Comparison of ENCODE assay signal across 16 cellular contexts in the genomic region with DNA sequence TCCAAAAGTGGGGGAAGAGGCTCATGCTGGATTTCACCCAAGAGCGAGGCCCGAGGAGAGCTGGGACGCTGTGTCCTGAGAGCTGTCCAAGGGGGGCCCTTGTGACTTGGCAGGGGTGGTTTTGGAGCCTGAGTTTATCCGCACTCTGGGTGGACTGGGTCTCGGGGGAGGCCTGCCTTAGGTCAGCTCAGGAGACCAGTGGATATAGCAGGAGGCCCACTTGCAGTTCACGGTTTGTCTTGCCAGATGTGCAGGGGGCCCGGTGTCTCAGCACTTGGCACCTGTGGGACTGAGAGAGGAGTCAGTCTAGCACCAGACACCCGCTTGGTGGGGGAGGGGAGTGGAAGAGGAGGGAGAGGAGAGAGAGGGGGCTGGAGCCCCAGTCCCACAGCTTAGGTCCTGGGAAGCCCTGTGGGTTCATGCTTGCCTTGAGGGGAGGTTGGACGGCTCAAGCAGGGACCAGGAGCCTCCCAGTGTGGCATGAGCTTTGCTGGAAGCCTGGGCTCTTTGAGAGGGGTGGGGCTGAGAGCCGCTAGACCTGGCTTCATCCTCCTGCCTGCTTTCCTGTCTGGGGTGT. TPM values are rescaled to one million over a fixed set of nuclear protein-coding genes. Genes with fewer than 3 reads are reported as not detected.
DNase-seq lines count a peak whose midpoint lies in the region; ATAC-seq and TF ChIP-seq lines count a peak whose summit lies in the region.
"Had no signal": no experiment of that assay in that cellular context is flagged by ENCODE, and none has a peak within 500 bp of the region (broad histone marks: within the 10 kb centered on the region; RNA-seq: fewer than 3 reads in every experiment).

No MANE protein-coding gene starts in this region.

- dilution Hi-C loops in IMR-90 (cut with HindIII; ENCODE audit: low sequenced_read_pairs, unreplicated experiment), result no loop called here

- peaks cover 16 to 24% of the 10 kb centered on the region in 2 experiments; a peak in 2 of 4 replicates for H3K79me1 ChIP-seq in IMR-90 (ENCODE audit: low read depth in 1 of 2, low read length in 2 of 2)

- H3K27me3 ChIP-seq in IMR-90 (ENCODE audit: control insufficient read depth, insufficient read depth, low read length), result no peaks in the 10 kb centered on the region
- no peaks in the 10 kb centered on the region for H3K27me3 ChIP-seq in thyroid gland

- H3K9me3 Mint-ChIP-seq in naive B cell, result peaks cover 3 to 8% (median 5%) of the 10 kb centered on the region in 7 donors
- peaks cover 9% of the 10 kb centered on the region for H3K9me3 Mint-ChIP-seq in activated CD4-positive, alpha-beta T cell treated with anti-CD3 and anti-CD28 coated beads, Interleukin-2, amount 10 ng/mL, durations not matched to agents 7 days and 5 days
- peaks cover 6% of the 10 kb centered on the region for H3K9me3 Mint-ChIP-seq in activated T-helper 1 cell treated with anti-CD3 and anti-CD28 coated beads, Interleukin-12 subunit alpha, Interleukin-12 subunit beta, Interleukin-2, Interleukin-4 antibody, amounts not matched to agents 30 ng/mL and 10 ng/mL and 1 ng/mL, durations not matched to agents 14 hours and 24 hours and 36 hours
- H3K9me3 Mint-ChIP-seq: activated CD4-positive, alpha-beta memory T cell treated with anti-CD3 and anti-CD28 coated beads, Interleukin-2, amount 10 ng/mL, durations not matched to agents 7 days and 5 days had no signal

- TF ChIP-seq CTCF in IMR-90 (conservative IDR thresholded peaks at IDR 0.05; ENCODE audit: low read depth, low read length), result no peak
- TF ChIP-seq CTCF in fibroblast of pulmonary artery (IDR thresholded peaks at IDR 0.05; ENCODE audit: low read length, missing control alignments), result no peak
- no peak for TF ChIP-seq CTCF in thyroid gland (IDR thresholded peaks at IDR 0.05)

- no peak overlapping the region for H4K8ac ChIP-seq in IMR-90 (ENCODE audit: low read depth in 2 of 2, low read length in 2 of 2)

- TF ChIP-seq RAD21 in IMR-90 (IDR thresholded peaks at IDR 0.05; ENCODE audit: low read length), result no peak

- H3K9me3 ChIP-seq in IMR-90 (ENCODE audit: control insufficient read depth, insufficient read depth, low read length) (peaks cover 2% of the 10 kb centered on the region; the same call in 1 of the 2 replicates), thyroid gland (no peaks in the 10 kb centered on the region)

- CTCF ChIA-PET in IMR-90 (lab: Yijun Ruan, JAX), result interaction anchor here (1.2 kb wide), 1 partner anchor 64 kb away, joined by 3 read pairs; no protein-coding TSS in a partner anchor
- CTCF ChIA-PET in activated CD4-positive, alpha-beta T cell treated with anti-CD3 and anti-CD28 coated beads, Interleukin-2, amount 10 ng/mL, durations not matched to agents 7 days and 5 days (lab: Charles Lee), result interaction anchor here (1.0 to 1.2 kb wide), 3 partner anchors 21 to 64 kb away, joined by 3 read pairs; no protein-coding TSS in a partner anchor

- H4K20me1 ChIP-seq in IMR-90 (ENCODE audit: insufficient read depth, low read length), result peaks cover 7% of the 10 kb centered on the region; the same call in 1 of the 2 replicates

- H3K56ac ChIP-seq in IMR-90 (ENCODE audit: extremely low read depth, insufficient read depth, low read length), result no peak overlapping the region

- peaks cover 13 to 17% of the 10 kb centered on the region in 2 donors for H3K36me3 Mint-ChIP-seq in naive B cell
- H3K36me3 Mint-ChIP-seq in activated CD4-positive, alpha-beta T cell treated with anti-CD3 and anti-CD28 coated beads, Interleukin-2, amount 10 ng/mL, durations not matched to agents 7 days and 5 days (ENCODE audit: low read depth), result peaks cover 5% of the 10 kb centered on the region
- peaks cover 14% of the 10 kb centered on the region for H3K36me3 Mint-ChIP-seq in activated T-helper 1 cell treated with anti-CD3 and anti-CD28 coated beads, Interleukin-12 subunit alpha, Interleukin-12 subunit beta, Interleukin-2, Interleukin-4 antibody, amounts not matched to agents 30 ng/mL and 10 ng/mL and 1 ng/mL, durations not matched to agents 14 hours and 24 hours and 36 hours (ENCODE audit: low read depth)

- H3K4me1 ChIP-seq in IMR-90 (ENCODE audit: control insufficient read depth, insufficient read depth, low read length) (peaks cover 3% of the 10 kb centered on the region; the same call in 1 of the 2 replicates), thyroid gland (peaks cover 9 to 18% of the 10 kb centered on the region in 2 donors)

- H3K36me3 ChIP-seq in IMR-90 (ENCODE audit: control insufficient read depth, insufficient read depth, low read length) (no peaks in the 10 kb centered on the region), thyroid gland (no peaks in the 10 kb centered on the region)

- no peak overlapping the region for H4K91ac ChIP-seq in IMR-90 (ENCODE audit: insufficient read depth, low read depth, low read length)

- no peak overlapping the region for H3K4me3 Mint-ChIP-seq in naive B cell
- H3K4me3 Mint-ChIP-seq in activated CD4-positive, alpha-beta T cell treated with anti-CD3 and anti-CD28 coated beads, Interleukin-2, amount 10 ng/mL, durations not matched to agents 7 days and 5 days, result no peak overlapping the region
- no peak overlapping the region for H3K4me3 Mint-ChIP-seq in activated T-helper 1 cell treated with anti-CD3 and anti-CD28 coated beads, Interleukin-12 subunit alpha, Interleukin-12 subunit beta, Interleukin-2, Interleukin-4 antibody, amounts not matched to agents 30 ng/mL and 10 ng/mL and 1 ng/mL, durations not matched to agents 14 hours and 24 hours and 36 hours
- H3K4me3 Mint-ChIP-seq: activated CD4-positive, alpha-beta memory T cell treated with anti-CD3 and anti-CD28 coated beads, Interleukin-2, amount 10 ng/mL, durations not matched to agents 7 days and 5 days; naive thymus-derived CD8-positive, alpha-beta T cell had no signal

- POLR2A ChIA-PET in IMR-90 (lab: Charles Lee; ENCODE audit: unreplicated experiment), result no interaction called here
- POLR2A ChIA-PET in activated CD4-positive, alpha-beta T cell treated with anti-CD3 and anti-CD28 coated beads, Interleukin-2, amount 10 ng/mL, durations not matched to agents 7 days and 5 days (lab: Charles Lee), result no interaction called here

- no peak overlapping the region for H3K27ac ChIP-seq in IMR-90 (ENCODE audit: insufficient read depth, low read length)
- peak overlapping the region in 2 of 3 donors; percentile 65 to 73 for H3K27ac ChIP-seq in thyroid gland

- no peak overlapping the region for H3K18ac ChIP-seq in IMR-90 (ENCODE audit: low read depth, low read length)

- ATAC-seq in IMR-90 (ENCODE audit: low read depth), result no peak
- ATAC-seq in naive B cell (ENCODE audit: low read depth in 2 of 2), result no peak
- ATAC-seq: naive thymus-derived CD8-positive, alpha-beta T cell had no signal

- H3K9ac ChIP-seq in IMR-90 (ENCODE audit: low read depth, low read length), result no peak overlapping the region

- in situ Hi-C loops in IMR-90 (cut with MboI; ENCODE audit: low sequenced_read_pairs), result no loop called here

- no peak overlapping the region for H2AK5ac ChIP-seq in IMR-90 (ENCODE audit: low read depth, low read length)

- 0 out of 2 replicates have a peak overlapping the region, but pooled peaks have one; percentile 32 for H3K14ac ChIP-seq in IMR-90 (replicated peaks; ENCODE audit: low read depth, low read length)

- TF ChIP-seq POLR2A in IMR-90 (IDR thresholded peaks at IDR 0.05; ENCODE audit: low read depth, low read length) (no peak), thyroid gland (IDR thresholded peaks at IDR 0.05) (no peak)

- no peak overlapping the region for H2BK20ac ChIP-seq in IMR-90 (ENCODE audit: low read depth, low read length)

- H4K5ac ChIP-seq in IMR-90 (ENCODE audit: low read depth, low read length), result no peak overlapping the region

- 40% methylated on average over 4 of the region's 10 CpGs; no CpG with 5 or more reads in 1 of the 2 experiments for WGBS in IMR-90 (ENCODE audit: extremely low coverage in 2 of 2, insufficient read length in 1 of 2), 2 experiments
- WGBS in thyroid gland, 2 donors, result 30 to 36% methylated on average over 10 of the region's 10 CpGs

- H3K4me2 ChIP-seq in IMR-90 (ENCODE audit: low read depth, low read length), result no peak overlapping the region

- no TSS peak for BruUV-seq in IMR-90 (replicated peaks; lab: Mats Ljungman, UMichigan)

- DNase-seq in IMR-90, result no peak
- peak; percentile 22 for DNase-seq in fibroblast of pulmonary artery (ENCODE audit: low read depth)
- no peak for DNase-seq in naive B cell
- peak; percentile 90 to 94 for DNase-seq in thyroid gland
- DNase-seq in activated CD4-positive, alpha-beta T cell treated with anti-CD3 and anti-CD28 coated beads, Interleukin-2, amount 10 ng/mL, durations not matched to agents 7 days and 5 days, result no peak
- DNase-seq in HuH-7.5 (ENCODE audit: low spot score), result no peak
- no peak for DNase-seq in cerebellum (ENCODE audit: low spot score)
- no peak for DNase-seq in activated T-helper 1 cell treated with anti-CD3 and anti-CD28 coated beads, Interleukin-12 subunit alpha, Interleukin-12 subunit beta, Interleukin-2, Interleukin-4 antibody, amounts not matched to agents 30 ng/mL and 10 ng/mL and 1 ng/mL, durations not matched to agents 14 hours and 24 hours and 36 hours (ENCODE audit: low spot score)
- DNase-seq: activated CD4-positive, alpha-beta memory T cell treated with anti-CD3 and anti-CD28 coated beads, Interleukin-2, amount 10 ng/mL, durations not matched to agents 7 days and 5 days; DND-41; effector CD4-positive, alpha-beta T cell; islet precursor cell; naive thymus-derived CD8-positive, alpha-beta T cell; NCI-H187 treated with DMSO at 0.1 percent for 48 hours; NCI-H524 had no signal

- H3K4me3 ChIP-seq in IMR-90 (ENCODE audit: insufficient read depth, low read depth, low read length), result no peak overlapping the region
- no peak overlapping the region for H3K4me3 ChIP-seq in fibroblast of pulmonary artery (replicated peaks; ENCODE audit: low read depth, low read length)
- no peak overlapping the region for H3K4me3 ChIP-seq in thyroid gland (replicated peaks in 1 of 3)

- H3K27ac Mint-ChIP-seq in naive B cell, result peak overlapping the region in 4 of 6 donors; percentile 23 to 78 (median 38)
- no peak overlapping the region for H3K27ac Mint-ChIP-seq in activated CD4-positive, alpha-beta T cell treated with anti-CD3 and anti-CD28 coated beads, Interleukin-2, amount 10 ng/mL, durations not matched to agents 7 days and 5 days
- no peak overlapping the region for H3K27ac Mint-ChIP-seq in activated T-helper 1 cell treated with anti-CD3 and anti-CD28 coated beads, Interleukin-12 subunit alpha, Interleukin-12 subunit beta, Interleukin-2, Interleukin-4 antibody, amounts not matched to agents 30 ng/mL and 10 ng/mL and 1 ng/mL, durations not matched to agents 14 hours and 24 hours and 36 hours
- H3K27ac Mint-ChIP-seq: activated CD4-positive, alpha-beta memory T cell treated with anti-CD3 and anti-CD28 coated beads, Interleukin-2, amount 10 ng/mL, durations not matched to agents 7 days and 5 days; activated T-helper 2 cell treated with anti-CD3 and anti-CD28 coated beads, Interferon-gamma antibody, Interleukin-2, Interleukin-4, amounts not matched to agents 10 μg/mL and 5 μg/mL and 100 μg/mL, durations not matched to agents 14 hours and 24 hours and 36 hours had no signal

- peaks cover 15 to 28% (median 26%) of the 10 kb centered on the region in 3 donors for H3K4me1 Mint-ChIP-seq in naive B cell
- peaks cover 3% of the 10 kb centered on the region for H3K4me1 Mint-ChIP-seq in activated CD4-positive, alpha-beta T cell treated with anti-CD3 and anti-CD28 coated beads, Interleukin-2, amount 10 ng/mL, durations not matched to agents 7 days and 5 days
- H3K4me1 Mint-ChIP-seq in activated T-helper 1 cell treated with anti-CD3 and anti-CD28 coated beads, Interleukin-12 subunit alpha, Interleukin-12 subunit beta, Interleukin-2, Interleukin-4 antibody, amounts not matched to agents 30 ng/mL and 10 ng/mL and 1 ng/mL, durations not matched to agents 14 hours and 24 hours and 36 hours (ENCODE audit: low read depth), result peaks cover 10% of the 10 kb centered on the region

- H2BK5ac ChIP-seq in IMR-90 (ENCODE audit: low read depth, low read length, poor library complexity, severe bottlenecking), result no peak overlapping the region

- no peak overlapping the region for H2AFZ ChIP-seq in IMR-90 (replicated peaks; ENCODE audit: low read length, poor library complexity)

- no peak overlapping the region for H2BK120ac ChIP-seq in IMR-90 (ENCODE audit: low read depth, low read length)

- intact Hi-C loops in IMR-90 (cut with micrococcal nuclease) (no loop called here), thyroid gland (cut with DNase I) (no loop called here)
- intact Hi-C loops in activated T-helper 1 cell treated with anti-CD3 and anti-CD28 coated beads, Interleukin-12 subunit alpha, Interleukin-12 subunit beta, Interleukin-2, Interleukin-4 antibody, amounts not matched to agents 30 ng/mL and 10 ng/mL and 1 ng/mL, durations not matched to agents 14 hours and 24 hours and 36 hours (cut with micrococcal nuclease), result no loop called here

- peaks cover 7% of the 10 kb centered on the region for H3K9me1 ChIP-seq in IMR-90 (ENCODE audit: insufficient read depth, low read length)

- no peak overlapping the region for H3K4ac ChIP-seq in IMR-90 (ENCODE audit: low read depth, low read length)

- no peak overlapping the region for H2BK15ac ChIP-seq in IMR-90 (ENCODE audit: low read depth, low read length)

- no peaks in the 10 kb centered on the region for H3K27me3 Mint-ChIP-seq in naive B cell
- peaks cover 2% of the 10 kb centered on the region for H3K27me3 Mint-ChIP-seq in activated CD4-positive, alpha-beta T cell treated with anti-CD3 and anti-CD28 coated beads, Interleukin-2, amount 10 ng/mL, durations not matched to agents 7 days and 5 days
- no peaks in the 10 kb centered on the region for H3K27me3 Mint-ChIP-seq in activated T-helper 1 cell treated with anti-CD3 and anti-CD28 coated beads, Interleukin-12 subunit alpha, Interleukin-12 subunit beta, Interleukin-2, Interleukin-4 antibody, amounts not matched to agents 30 ng/mL and 10 ng/mL and 1 ng/mL, durations not matched to agents 14 hours and 24 hours and 36 hours (ENCODE audit: insufficient read depth)
- H3K27me3 Mint-ChIP-seq: activated CD4-positive, alpha-beta memory T cell treated with anti-CD3 and anti-CD28 coated beads, Interleukin-2, amount 10 ng/mL, durations not matched to agents 7 days and 5 days; naive thymus-derived CD8-positive, alpha-beta T cell had no signal

- no peak overlapping the region for H3K23ac ChIP-seq in IMR-90 (ENCODE audit: low read depth, low read length)

- peak overlapping the region; percentile 15 for H2AK9ac ChIP-seq in IMR-90 (replicated peaks; ENCODE audit: low read depth, low read length, poor library complexity)

RNA-seq across cellular contexts. Expression of a gene that starts 33.4 kb away (rescaled TPM):
- total RNA-seq in IMR-90 (2012; rRNA removed), result 38.6 and 44.3 TPM in 2 replicates
- 53.9 and 84.7 TPM in 2 replicates for polyA plus RNA-seq in IMR-90 (2012; rRNA removed)
- polyA plus RNA-seq in IMR-90 (2012; cell fraction: cytosol; rRNA removed), result 60.4 and 63.8 TPM in 2 replicates
- polyA plus RNA-seq in IMR-90 (2012; cell fraction: nucleus; rRNA removed; ENCODE audit: low replicate concordance), result 22.4 and 22.7 TPM in 2 replicates
- polyA plus RNA-seq in naive B cell (ENCODE audit: low read depth in 6 of 6), result 10 to 100 TPM; 18.6 to 30.0 (median 21.3) TPM
- total RNA-seq in thyroid gland, result 10 to 100 TPM in 2 of 4 donors, 1 to 10 TPM in 2; 6.7 to 34.9 (median 11.0) TPM
- 10 to 100 TPM; 18.2 to 19.2 TPM for total RNA-seq in activated CD4-positive, alpha-beta T cell treated with anti-CD3 and anti-CD28 coated beads, Interleukin-2, amount 10 ng/mL, durations not matched to agents 7 days and 5 days
- 5.1 TPM for total RNA-seq in cerebellum
- 91.6 and 91.7 TPM in 2 replicates for total RNA-seq in activated T-helper 1 cell treated with anti-CD3 and anti-CD28 coated beads, Interleukin-12 subunit alpha, Interleukin-12 subunit beta, Interleukin-2, Interleukin-4 antibody, amounts not matched to agents 30 ng/mL and 10 ng/mL and 1 ng/mL, durations not matched to agents 14 hours and 24 hours and 36 hours

Comparison
In these comparisons a context has a peak if more than half of its experiments do, and no peak if none do; other contexts are left out.
1. DNase-seq: peak in fibroblast of pulmonary artery (single experiment) and thyroid gland (2 of 2); none in IMR-90 (single experiment), naive B cell (single experiment), activated CD4-positive, alpha-beta T cell treated with anti-CD3 and anti-CD28 coated beads, Interleukin-2, amount 10 ng/mL, durations not matched to agents 7 days and 5 days (single experiment), HuH-7.5 (single experiment), cerebellum (single experiment) and activated T-helper 1 cell treated with anti-CD3 and anti-CD28 coated beads, Interleukin-12 subunit alpha, Interleukin-12 subunit beta, Interleukin-2, Interleukin-4 antibody, amounts not matched to agents 30 ng/mL and 10 ng/mL and 1 ng/mL, durations not matched to agents 14 hours and 24 hours and 36 hours (single experiment).
2. H3K27ac Mint-ChIP-seq: peak in naive B cell (4 of 6); none in activated CD4-positive, alpha-beta T cell treated with anti-CD3 and anti-CD28 coated beads, Interleukin-2, amount 10 ng/mL, durations not matched to agents 7 days and 5 days (single experiment) and activated T-helper 1 cell treated with anti-CD3 and anti-CD28 coated beads, Interleukin-12 subunit alpha, Interleukin-12 subunit beta, Interleukin-2, Interleukin-4 antibody, amounts not matched to agents 30 ng/mL and 10 ng/mL and 1 ng/mL, durations not matched to agents 14 hours and 24 hours and 36 hours (single experiment).